Comparison of ENCODE assay signal across 14 cellular contexts in the genomic region with DNA sequence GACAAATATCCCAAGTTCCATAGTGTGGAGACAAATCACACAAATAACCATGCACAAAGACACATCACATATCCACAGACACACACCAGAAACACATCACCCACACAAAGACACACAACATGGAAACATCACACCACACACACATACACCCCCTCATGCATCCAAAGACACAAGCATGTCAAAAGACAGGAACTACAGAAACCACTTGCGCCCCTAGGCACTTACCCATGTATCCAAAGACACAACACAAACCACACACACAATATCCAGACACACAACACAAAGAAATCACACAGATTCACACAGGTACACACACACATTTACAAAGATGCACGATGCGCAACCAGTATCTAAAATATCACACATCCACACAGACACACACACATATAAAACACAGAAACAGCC. TPM values are rescaled to one million over a fixed set of nuclear protein-coding genes. Genes with fewer than 3 reads are reported as not detected.
DNase-seq lines count a peak whose midpoint lies in the region; ATAC-seq and TF ChIP-seq lines count a peak whose summit lies in the region.
"Had no signal": no experiment of that assay in that cellular context is flagged by ENCODE, and none has a peak within 500 bp of the region (broad histone marks: within the 10 kb centered on the region; RNA-seq: fewer than 3 reads in every experiment).

No MANE protein-coding gene starts in this region.

- H3K4me3 Mint-ChIP-seq in activated CD4-positive, alpha-beta T cell treated with anti-CD3 and anti-CD28 coated beads, Interleukin-2, amount 10 ng/mL, durations not matched to agents 24 days and 14 days: peak overlapping the region; percentile 41
- H3K4me3 Mint-ChIP-seq in central memory CD8-positive, alpha-beta T cell: peak overlapping the region; percentile 11
- H3K4me3 Mint-ChIP-seq in progenitor cell of endocrine pancreas (ENCODE audit: low read depth): peak overlapping the region; percentile 76

- no peak overlapping the region for H3K27ac Mint-ChIP-seq in activated CD4-positive, alpha-beta T cell treated with anti-CD3 and anti-CD28 coated beads, Interleukin-2, amount 10 ng/mL, durations not matched to agents 24 days and 14 days
- H3K27ac Mint-ChIP-seq in central memory CD8-positive, alpha-beta T cell (ENCODE audit: low read depth): no peak overlapping the region
- peak overlapping the region; percentile 1 for H3K27ac Mint-ChIP-seq in progenitor cell of endocrine pancreas

- no peak overlapping the region for H3K4me3 ChIP-seq in vagina

- no peaks in the 10 kb centered on the region for H3K36me3 ChIP-seq in vagina
- H3K36me3 ChIP-seq: suprapubic skin had no signal

- peaks cover 12% of the 10 kb centered on the region for H3K4me1 ChIP-seq in vagina

- peaks cover 24% of the 10 kb centered on the region for H3K4me1 Mint-ChIP-seq in activated CD4-positive, alpha-beta T cell treated with anti-CD3 and anti-CD28 coated beads, Interleukin-2, amount 10 ng/mL, durations not matched to agents 24 days and 14 days
- peaks cover 15% of the 10 kb centered on the region for H3K4me1 Mint-ChIP-seq in central memory CD8-positive, alpha-beta T cell
- H3K4me1 Mint-ChIP-seq in progenitor cell of endocrine pancreas (ENCODE audit: low read depth): peaks cover 16% of the 10 kb centered on the region

- no peak for ATAC-seq in central memory CD8-positive, alpha-beta T cell (replicated peaks; ENCODE audit: extremely low read depth, poor library complexity, severe bottlenecking)
- no peak for ATAC-seq in GM18519 (IDR thresholded peaks at IDR 0.05; ENCODE audit: low FRiP score, unreplicated experiment)

- TF ChIP-seq CTCF in progenitor cell of endocrine pancreas (IDR thresholded peaks at IDR 0.05; ENCODE audit: unreplicated experiment) (no peak), vagina (IDR thresholded peaks at IDR 0.05) (no peak)

- no peak for TF ChIP-seq POLR2A in vagina (IDR thresholded peaks at IDR 0.05)

- H3K27me3 Mint-ChIP-seq in activated CD4-positive, alpha-beta T cell treated with anti-CD3 and anti-CD28 coated beads, Interleukin-2, amount 10 ng/mL, durations not matched to agents 24 days and 14 days: peaks cover 55% of the 10 kb centered on the region
- H3K27me3 Mint-ChIP-seq in central memory CD8-positive, alpha-beta T cell: peaks cover 88% of the 10 kb centered on the region
- peaks cover 32% of the 10 kb centered on the region for H3K27me3 Mint-ChIP-seq in progenitor cell of endocrine pancreas

- H3K9me3 ChIP-seq in vagina: no peaks in the 10 kb centered on the region
- H3K9me3 ChIP-seq: suprapubic skin had no signal

- no peak for DNase-seq in activated CD4-positive, alpha-beta T cell treated with anti-CD3 and anti-CD28 coated beads, Interleukin-2, amount 10 ng/mL, durations not matched to agents 24 days and 14 days
- DNase-seq in activated CD4-positive, alpha-beta T cell treated with anti-CD3 and anti-CD28 coated beads, Interleukin-2, amount 50 U/mL, for 1 hour: no peak
- peak; percentile 15 for DNase-seq in NCI-H69 (lab: John Stamatoyannopoulos, UW)
- no peak for DNase-seq in central memory CD8-positive, alpha-beta T cell (ENCODE audit: low spot score in 2 of 2)
- no peak for DNase-seq in progenitor cell of endocrine pancreas (ENCODE audit: low spot score, unreplicated experiment)
- no peak for DNase-seq in NCI-H774 (lab: John Stamatoyannopoulos, UW)
- no peak for DNase-seq in vagina (ENCODE audit: extremely low spot score in 2 of 2)
- DNase-seq: ACHN; activated CD8-positive, alpha-beta memory T cell treated with anti-CD3 and anti-CD28 coated beads for 24 hours; central memory CD4-positive, alpha-beta T cell; foreskin melanocyte had no signal

- no peak overlapping the region for H3K27ac ChIP-seq in vagina
- H3K27ac ChIP-seq: suprapubic skin had no signal

- no peaks in the 10 kb centered on the region for H3K36me3 Mint-ChIP-seq in activated CD4-positive, alpha-beta T cell treated with anti-CD3 and anti-CD28 coated beads, Interleukin-2, amount 10 ng/mL, durations not matched to agents 24 days and 14 days (ENCODE audit: low read depth)
- H3K36me3 Mint-ChIP-seq in central memory CD8-positive, alpha-beta T cell (ENCODE audit: insufficient read depth): peaks cover 5% of the 10 kb centered on the region
- peaks cover 3% of the 10 kb centered on the region for H3K36me3 Mint-ChIP-seq in progenitor cell of endocrine pancreas (ENCODE audit: insufficient read depth)

- no peaks in the 10 kb centered on the region for H3K9me3 Mint-ChIP-seq in activated CD4-positive, alpha-beta T cell treated with anti-CD3 and anti-CD28 coated beads, Interleukin-2, amount 10 ng/mL, durations not matched to agents 24 days and 14 days
- H3K9me3 Mint-ChIP-seq in central memory CD8-positive, alpha-beta T cell: no peaks in the 10 kb centered on the region
- H3K9me3 Mint-ChIP-seq in progenitor cell of endocrine pancreas (ENCODE audit: low read depth): no peaks in the 10 kb centered on the region

- H3K27me3 ChIP-seq in vagina: peaks cover 10% of the 10 kb centered on the region

- intact Hi-C loops in activated CD4-positive, alpha-beta T cell treated with anti-CD3 and anti-CD28 coated beads, Interleukin-2, amount 10 ng/mL, durations not matched to agents 24 days and 14 days (cut with micrococcal nuclease): loop anchor here (10.0 kb wide), 1 partner anchor 78 kb away; no protein-coding TSS in a partner anchor
- intact Hi-C loops in vagina (cut with DNase I): loop anchor here (10.0 kb wide), 1 partner anchor 318 kb away; a partner anchor contains a TSS

RNA-seq across cellular contexts. Expression of a gene that starts 0.9 kb away (rescaled TPM):
- total RNA-seq in activated CD4-positive, alpha-beta T cell treated with anti-CD3 and anti-CD28 coated beads, Interleukin-2, amount 10 ng/mL, durations not matched to agents 24 days and 14 days: 1.8 and 2.0 TPM in 2 replicates
- total RNA-seq in progenitor cell of endocrine pancreas (4.8 and 4.9 TPM in 2 replicates), vagina (not detected)

RNA-seq across cellular contexts. Expression of a gene that starts 33.1 kb away (rescaled TPM):
- total RNA-seq in activated CD4-positive, alpha-beta T cell treated with anti-CD3 and anti-CD28 coated beads, Interleukin-2, amount 10 ng/mL, durations not matched to agents 24 days and 14 days: 60.3 and 61.1 TPM in 2 replicates
- total RNA-seq in progenitor cell of endocrine pancreas: 15.2 and 17.2 TPM in 2 replicates
- 86.9 TPM for total RNA-seq in vagina
- total RNA-seq: HT-29 had no signal

RNA-seq across cellular contexts. Expression of a gene that starts 41.3 kb away (rescaled TPM):
- total RNA-seq in activated CD4-positive, alpha-beta T cell treated with anti-CD3 and anti-CD28 coated beads, Interleukin-2, amount 10 ng/mL, durations not matched to agents 24 days and 14 days: 69.6 and 70.7 TPM in 2 replicates
- total RNA-seq in progenitor cell of endocrine pancreas (519 and 559 TPM in 2 replicates), vagina (174 TPM)

Comparison
In these comparisons a context has a peak if more than half of its experiments do, and no peak if none do; other contexts are left out.
1. H3K4me3 Mint-ChIP-seq: peak in every context shown above with its lines; median percentile 76 in progenitor cell of endocrine pancreas; 41 in activated CD4-positive, alpha-beta T cell treated with anti-CD3 and anti-CD28 coated beads, Interleukin-2, amount 10 ng/mL, durations not matched to agents 24 days and 14 days; 11 in central memory CD8-positive, alpha-beta T cell.